In the genomic region with DNA sequence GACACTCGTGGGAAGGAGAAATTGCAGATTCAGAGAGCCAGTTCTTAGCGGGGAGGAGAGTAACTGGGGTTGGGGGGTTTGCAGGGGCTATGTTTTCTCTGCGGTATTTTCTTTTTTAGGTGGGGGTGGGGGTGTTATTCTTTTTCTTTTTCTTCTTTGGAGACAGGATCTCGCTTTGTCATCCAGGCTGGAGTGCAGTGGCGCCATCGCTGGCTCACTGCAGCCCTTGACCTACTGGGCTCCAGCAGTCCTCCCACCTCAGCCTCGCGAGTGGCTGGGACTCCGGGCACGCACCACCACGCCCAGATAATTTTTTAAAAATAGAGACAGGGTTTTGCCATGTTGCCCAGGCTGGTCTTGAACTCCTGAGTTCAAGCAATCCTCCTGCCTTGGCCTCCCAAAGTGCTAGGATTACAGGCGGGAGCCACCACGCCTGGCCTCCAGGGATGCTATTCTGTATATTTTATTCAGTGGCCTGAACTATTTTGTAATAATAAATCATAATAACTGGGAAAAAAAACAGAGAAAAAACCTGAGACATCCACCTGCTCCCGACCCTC, we compare ENCODE assay signal across 17 cellular contexts. TPM values are rescaled to one million over a fixed set of nuclear protein-coding genes. Genes with fewer than 3 reads are reported as not detected.
DNase-seq lines count a peak whose midpoint lies in the region; ATAC-seq and TF ChIP-seq lines count a peak whose summit lies in the region.
"Had no signal": no experiment of that assay in that cellular context is flagged by ENCODE, and none has a peak within 500 bp of the region (broad histone marks: within the 10 kb centered on the region; RNA-seq: fewer than 3 reads in every experiment).

No MANE protein-coding gene starts in this region.

- H3K27ac Mint-ChIP-seq in Caco-2 (ENCODE audit: unreplicated experiment) (peak overlapping the region; percentile 8), endodermal cell (no peak overlapping the region)
- H3K27ac Mint-ChIP-seq: activated naive CD4-positive, alpha-beta T cell treated with anti-CD3 and anti-CD28 coated beads, Interleukin-2, amount 50 U/mL, for 72 hours; activated T-helper 1 cell treated with anti-CD3 and anti-CD28 coated beads, Interleukin-12 subunit alpha, Interleukin-12 subunit beta, Interleukin-2, Interleukin-4 antibody, amounts not matched to agents 30 ng/mL and 10 ng/mL and 1 ng/mL, durations not matched to agents 14 hours and 24 hours and 36 hours; T-cell had no signal

- peaks cover 6% of the 10 kb centered on the region; the same call in 1 of the 2 replicates for H3K4me1 ChIP-seq in Caco-2
- peaks cover 21% of the 10 kb centered on the region; the same call in 1 of the 2 replicates for H3K4me1 ChIP-seq in SJCRH30
- peaks cover 3% of the 10 kb centered on the region for H3K4me1 ChIP-seq in endodermal cell (ENCODE audit: control insufficient read depth, insufficient read depth, low read length)
- peaks cover 9% of the 10 kb centered on the region for H3K4me1 ChIP-seq in neuron (ENCODE audit: insufficient read depth, low read length)

- H3K27me3 Mint-ChIP-seq in Caco-2 (ENCODE audit: insufficient read depth, unreplicated experiment): no peaks in the 10 kb centered on the region
- no peaks in the 10 kb centered on the region for H3K27me3 Mint-ChIP-seq in endodermal cell (ENCODE audit: insufficient read depth)

- intact Hi-C loops in Caco-2 (cut with micrococcal nuclease; ENCODE audit: unreplicated experiment): no loop called here

- H3K4me3 ChIP-seq in Caco-2 (ENCODE audit: low read depth, low read length) (no peak overlapping the region), SJCRH30 (peak overlapping the region; percentile 33), endodermal cell (ENCODE audit: low read length) (no peak overlapping the region), neuron (ENCODE audit: low read length) (no peak overlapping the region)
- H3K4me3 ChIP-seq: body of pancreas had no signal

- 83 to 89% methylated on average over 6 to 13 of the region's 14 CpGs for WGBS in endodermal cell (ENCODE audit: insufficient coverage in 1 of 2, insufficient read length in 1 of 2), 2 experiments

- peak overlapping the region; percentile 68 for H2AFZ ChIP-seq in neuron (ENCODE audit: low read depth, low read length)

- H3K9ac ChIP-seq in endodermal cell (ENCODE audit: extremely low read depth, low read length, poor library complexity, severe bottlenecking): no peak overlapping the region

- POLR2A ChIA-PET in Caco-2 (lab: Charles Lee): no interaction called here

- H3K9me3 Mint-ChIP-seq in Caco-2 (ENCODE audit: unreplicated experiment) (no peaks in the 10 kb centered on the region), endodermal cell (peaks cover 2% of the 10 kb centered on the region)
- H3K9me3 Mint-ChIP-seq: activated naive CD4-positive, alpha-beta T cell treated with anti-CD3 and anti-CD28 coated beads, Interleukin-2, amount 50 U/mL, for 72 hours; activated T-helper 1 cell treated with anti-CD3 and anti-CD28 coated beads, Interleukin-12 subunit alpha, Interleukin-12 subunit beta, Interleukin-2, Interleukin-4 antibody, amounts not matched to agents 30 ng/mL and 10 ng/mL and 1 ng/mL, durations not matched to agents 14 hours and 24 hours and 36 hours; T-cell had no signal

- DNase-seq in Caco-2: no peak
- peak in 1 of 2 experiments; percentile 60 for DNase-seq in SJCRH30
- DNase-seq in endodermal cell: peak; percentile 54
- no peak for DNase-seq in amygdala (lab: John Stamatoyannopoulos, UW)
- no peak for DNase-seq in islet precursor cell
- DNase-seq in cerebellum (ENCODE audit: low spot score): no peak
- DNase-seq: activated CD4-positive, alpha-beta T cell treated with anti-CD3 and anti-CD28 coated beads for 4 hours; GF-D8; Kasumi-1; NCI-H2029; NCI-H510A; T-cell had no signal

- H3K27ac ChIP-seq in SJCRH30 (peak overlapping the region; percentile 52; the same call in 1 of the 2 replicates), endodermal cell (ENCODE audit: low read depth, low read length) (no peak overlapping the region)
- H3K27ac ChIP-seq: body of pancreas had no signal

- H3K36me3 ChIP-seq in Caco-2 (ENCODE audit: control insufficient read depth, insufficient read depth, low read length): no peaks in the 10 kb centered on the region
- H3K36me3 ChIP-seq in SJCRH30: no peaks in the 10 kb centered on the region
- no peaks in the 10 kb centered on the region for H3K36me3 ChIP-seq in endodermal cell (ENCODE audit: control insufficient read depth, insufficient read depth, low read length)
- H3K36me3 ChIP-seq in neuron (ENCODE audit: insufficient read depth, low read length): no peaks in the 10 kb centered on the region

- CTCF ChIA-PET in Caco-2 (lab: Charles Lee): interaction anchor here (0.6 to 1.5 kb wide), 3 partner anchors 13 to 77 kb away, joined by 3 to 9 read pairs (median 3); no protein-coding TSS in a partner anchor

- H3K4me1 Mint-ChIP-seq in Caco-2 (ENCODE audit: low read depth, unreplicated experiment) (peaks cover 14% of the 10 kb centered on the region), endodermal cell (peaks cover 5% of the 10 kb centered on the region)
- H3K4me1 Mint-ChIP-seq: T-cell had no signal

- no peak for ATAC-seq in GM21367 (IDR thresholded peaks at IDR 0.05; ENCODE audit: unreplicated experiment)
- ATAC-seq: activated naive CD4-positive, alpha-beta T cell treated with anti-CD3 and anti-CD28 coated beads, Interleukin-2, amount 50 U/mL, for 72 hours; T-cell had no signal

- H3K36me3 Mint-ChIP-seq in Caco-2 (ENCODE audit: insufficient read depth, unreplicated experiment): no peaks in the 10 kb centered on the region
- H3K36me3 Mint-ChIP-seq in endodermal cell (ENCODE audit: low read depth): no peaks in the 10 kb centered on the region
- H3K36me3 Mint-ChIP-seq: activated naive CD4-positive, alpha-beta T cell treated with anti-CD3 and anti-CD28 coated beads, Interleukin-2, amount 50 U/mL, for 72 hours; T-cell had no signal

- no TSS peak for BruUV-seq in Caco-2 (replicated peaks; lab: Mats Ljungman, UMichigan)

- H3K4me3 Mint-ChIP-seq in Caco-2 (ENCODE audit: unreplicated experiment) (no peak overlapping the region), endodermal cell (no peak overlapping the region)
- H3K4me3 Mint-ChIP-seq: activated T-helper 1 cell treated with anti-CD3 and anti-CD28 coated beads, Interleukin-12 subunit alpha, Interleukin-12 subunit beta, Interleukin-2, Interleukin-4 antibody, amounts not matched to agents 30 ng/mL and 10 ng/mL and 1 ng/mL, durations not matched to agents 14 hours and 24 hours and 36 hours; T-cell had no signal

- TF ChIP-seq CTCF in Caco-2 (IDR thresholded peaks at IDR 0.05; ENCODE audit: insufficient read depth in 1 of 2, low read depth in 1 of 2, low read length in 1 of 2, severe bottlenecking in 1 of 2, unreplicated experiment in 1 of 2): no peak
- TF ChIP-seq CTCF in endodermal cell (conservative IDR thresholded peaks at IDR 0.05): no peak

- H3K9me3 ChIP-seq in Caco-2 (no peaks in the 10 kb centered on the region), SJCRH30 (replicated peaks) (no peaks in the 10 kb centered on the region), endodermal cell (ENCODE audit: control insufficient read depth, low read length) (no peaks in the 10 kb centered on the region), neuron (ENCODE audit: low read length) (no peaks in the 10 kb centered on the region)
- H3K9me3 ChIP-seq: body of pancreas had no signal

- no peaks in the 10 kb centered on the region for H3K27me3 ChIP-seq in Caco-2 (replicated peaks; ENCODE audit: control insufficient read depth, insufficient read depth, low read length)
- H3K27me3 ChIP-seq in SJCRH30: no peaks in the 10 kb centered on the region
- H3K27me3 ChIP-seq in endodermal cell (ENCODE audit: control insufficient read depth, insufficient read depth, low read length, poor library complexity, severe bottlenecking): no peaks in the 10 kb centered on the region
- H3K27me3 ChIP-seq in neuron (ENCODE audit: insufficient read depth, low read length): no peaks in the 10 kb centered on the region
- H3K27me3 ChIP-seq: body of pancreas had no signal

RNA-seq across cellular contexts. Expression of gene UBE2V1, which starts 57.3 kb away (rescaled TPM):
- 485 and 509 TPM in 2 replicates for total RNA-seq in Caco-2 (2022)
- total RNA-seq in SJCRH30 (2014; rRNA removed; shearing (Covaris generic)): 216 and 249 TPM in 2 replicates
- 100 to 1,000 TPM; 165 to 168 TPM for total RNA-seq in endodermal cell
- polyA plus RNA-seq in endodermal cell (2013, experiment 1 of 2): 148 TPM
- polyA plus RNA-seq in endodermal cell (2013, experiment 2 of 2): 147 TPM
- total RNA-seq in cerebellum: 69.1 TPM
